Comparison of ENCODE assay signal across 2 cellular contexts in genomic region chr6:17894905-17895304, GRCh38.
TF ChIP-seq lines count a peak whose summit lies in the region.

No MANE protein-coding gene starts in this region.

TF ChIP-seq in GM23338, 12 proteins besides CTCF, POLR2A, EP300 and RAD21 (continued from another document):
- TF ChIP-seq ZNF462 (CRISPR knock-in tag; IDR thresholded peaks at IDR 0.05) (no peak), EZH2phosphoT487 (IDR thresholded peaks at IDR 0.05; ENCODE audit: unreplicated experiment) (no peak), POLR2AphosphoS5 (IDR thresholded peaks at IDR 0.05; ENCODE audit: low read depth) (no peak), ZNF331 (CRISPR knock-in tag; IDR thresholded peaks at IDR 0.05; ENCODE audit: low read depth) (peak; percentile 78), JUNB (IDR thresholded peaks at IDR 0.05; ENCODE audit: unreplicated experiment) (no peak)

TF ChIP-seq in K562, 482 proteins besides CTCF, POLR2A, EP300 and RAD21 (continued from another document):
- TF ChIP-seq AFF1 (IDR thresholded peaks at IDR 0.05; ENCODE audit: low read depth in 1 of 2, partially characterized antibody in 2 of 2) = peak in 1 of 2 experiments; percentile 75
- TF ChIP-seq ZNF280A (IDR thresholded peaks at IDR 0.05; ENCODE audit: low read depth, partially characterized antibody) = peak; percentile 93
- peak; percentile 43 for TF ChIP-seq RBM25 (IDR thresholded peaks at IDR 0.05; ENCODE audit: low read depth, low read length, severe bottlenecking)
- TF ChIP-seq FOSL1 (tag; conservative IDR thresholded peaks at IDR 0.05) = no peak
- no peak for TF ChIP-seq KLF10 (CRISPR knock-in tag; IDR thresholded peaks at IDR 0.05)
- TF ChIP-seq ZZZ3 (IDR thresholded peaks at IDR 0.05) = no peak
- no peak for TF ChIP-seq STAT5B (CRISPR knock-in tag; IDR thresholded peaks at IDR 0.05)
- TF ChIP-seq FUS (optimal IDR thresholded peaks at IDR 0.05; ENCODE audit: low read depth, low read length) = no peak
- TF ChIP-seq TRIM28 (IDR thresholded peaks at IDR 0.05) = peak; percentile 97
- no peak for TF ChIP-seq ZFP91 (CRISPR knock-in tag; IDR thresholded peaks at IDR 0.05)
- TF ChIP-seq SMAD3 (CRISPR knock-in tag; conservative IDR thresholded peaks at IDR 0.05) = no peak
- TF ChIP-seq GATAD2B (IDR thresholded peaks at IDR 0.05; ENCODE audit: borderline replicate concordance) = no peak
- TF ChIP-seq ZNF445 (CRISPR knock-in tag; IDR thresholded peaks at IDR 0.05; ENCODE audit: low read depth) = 0 out of 2 replicates have a peak, but pooled peaks have one; percentile 62
- TF ChIP-seq PRPF4 (IDR thresholded peaks at IDR 0.05; ENCODE audit: insufficient read depth, low read depth, low read length, poor library complexity, severe bottlenecking) = no peak
- no peak for TF ChIP-seq MNT (conservative IDR thresholded peaks at IDR 0.05)
- no peak for TF ChIP-seq PTBP1 (IDR thresholded peaks at IDR 0.05; ENCODE audit: low read depth, low read length)
- TF ChIP-seq KDM4B (IDR thresholded peaks at IDR 0.05; ENCODE audit: borderline replicate concordance in 2 of 2, low read depth in 1 of 2) = no peak
- TF ChIP-seq TRIM24 (IDR thresholded peaks at IDR 0.05) = peak; percentile 43 to 70; a peak in 3 of 4 replicates
- TF ChIP-seq CBX3 (IDR thresholded peaks at IDR 0.05; ENCODE audit: borderline replicate concordance in 1 of 2, low read length in 2 of 2) = peak in 1 of 2 experiments; percentile 97; a peak in 2 of 3 replicates
- peak; percentile 19; the same call in 1 of the 2 replicates for TF ChIP-seq ADNP (tag; IDR thresholded peaks at IDR 0.05)
- no peak for TF ChIP-seq MYNN (IDR thresholded peaks at IDR 0.05)
- no peak for TF ChIP-seq MYNN (CRISPR knock-in tag; IDR thresholded peaks at IDR 0.05)
- no peak for TF ChIP-seq MEIS2 (IDR thresholded peaks at IDR 0.05; ENCODE audit: partially characterized antibody)
- TF ChIP-seq RREB1 (CRISPR knock-in tag; IDR thresholded peaks at IDR 0.05) = no peak
